Comparison of ENCODE assay signal across 2 cellular contexts in genomic region chr6:11160199-11160598, GRCh38.
TF ChIP-seq lines count a peak whose summit lies in the region.

No MANE protein-coding gene starts in this region.

TF ChIP-seq in SK-N-SH, 30 proteins besides CTCF, POLR2A, EP300 and RAD21:
- no peak for TF ChIP-seq SIN3A (IDR thresholded peaks at IDR 0.05; ENCODE audit: borderline replicate concordance, low read depth, low read length)
- TF ChIP-seq JUND (IDR thresholded peaks at IDR 0.05) = no peak
- no peak for TF ChIP-seq MAX (IDR thresholded peaks at IDR 0.05; ENCODE audit: low read depth)
- TF ChIP-seq MXI1 (IDR thresholded peaks at IDR 0.05; ENCODE audit: low read depth, low read length) = no peak
- TF ChIP-seq ELF1 (IDR thresholded peaks at IDR 0.05) = no peak
- TF ChIP-seq EZH2phosphoT487 (IDR thresholded peaks at IDR 0.05; ENCODE audit: borderline replicate concordance, low read depth) = no peak
- TF ChIP-seq ZBTB33 (IDR thresholded peaks at IDR 0.05; ENCODE audit: borderline replicate concordance, low read depth) = no peak
- TF ChIP-seq MEF2A (IDR thresholded peaks at IDR 0.05; ENCODE audit: borderline replicate concordance, low read depth) = no peak
- TF ChIP-seq PBX3 (IDR thresholded peaks at IDR 0.05) = no peak
- TF ChIP-seq FOXJ3 (CRISPR knock-in tag; IDR thresholded peaks at IDR 0.05) = no peak
- TF ChIP-seq FOSL2 (IDR thresholded peaks at IDR 0.05; ENCODE audit: borderline replicate concordance, low read depth) = no peak

TF ChIP-seq in SK-N-SH treated with all-trans-retinoic acid at 6 μM for 48 hours, 23 proteins besides CTCF, POLR2A, EP300 and RAD21:
- no peak for TF ChIP-seq ARNTL (CRISPR knock-in tag; IDR thresholded peaks at IDR 0.05; ENCODE audit: borderline replicate concordance, low read depth)
- no peak for TF ChIP-seq PPARA (CRISPR knock-in tag; IDR thresholded peaks at IDR 0.05; ENCODE audit: borderline replicate concordance)
- TF ChIP-seq ZNF70 (CRISPR knock-in tag; IDR thresholded peaks at IDR 0.05) = no peak
- no peak for TF ChIP-seq TOX (CRISPR knock-in tag; IDR thresholded peaks at IDR 0.05; ENCODE audit: borderline replicate concordance)
- TF ChIP-seq GLIS3 (CRISPR knock-in tag; IDR thresholded peaks at IDR 0.05) = no peak
- no peak for TF ChIP-seq RARB (CRISPR knock-in tag; IDR thresholded peaks at IDR 0.05)
- no peak for TF ChIP-seq CSDC2 (CRISPR knock-in tag; IDR thresholded peaks at IDR 0.05)
- no peak for TF ChIP-seq OSR1 (CRISPR knock-in tag; IDR thresholded peaks at IDR 0.05)
- no peak for TF ChIP-seq TSHZ2 (CRISPR knock-in tag; IDR thresholded peaks at IDR 0.05)
- no peak for TF ChIP-seq CSRNP3 (CRISPR knock-in tag; IDR thresholded peaks at IDR 0.05)
- TF ChIP-seq ESRRG (CRISPR knock-in tag; IDR thresholded peaks at IDR 0.05) = no peak
- TF ChIP-seq POU6F1 (CRISPR knock-in tag; IDR thresholded peaks at IDR 0.05; ENCODE audit: borderline replicate concordance, low read depth) = no peak
- no peak for TF ChIP-seq ZFP30 (CRISPR knock-in tag; IDR thresholded peaks at IDR 0.05)
- no peak for TF ChIP-seq SNAI2 (CRISPR knock-in tag; IDR thresholded peaks at IDR 0.05)
- no peak for TF ChIP-seq TCF4 (CRISPR knock-in tag; IDR thresholded peaks at IDR 0.05; ENCODE audit: borderline replicate concordance)
- no peak for TF ChIP-seq ZNF565 (CRISPR knock-in tag; conservative IDR thresholded peaks at IDR 0.05; ENCODE audit: low read depth)
- no peak for TF ChIP-seq ZFP3 (CRISPR knock-in tag; IDR thresholded peaks at IDR 0.05)
- TF ChIP-seq PATZ1 (CRISPR knock-in tag; IDR thresholded peaks at IDR 0.05; ENCODE audit: borderline replicate concordance) = no peak
